In the genomic region with DNA sequence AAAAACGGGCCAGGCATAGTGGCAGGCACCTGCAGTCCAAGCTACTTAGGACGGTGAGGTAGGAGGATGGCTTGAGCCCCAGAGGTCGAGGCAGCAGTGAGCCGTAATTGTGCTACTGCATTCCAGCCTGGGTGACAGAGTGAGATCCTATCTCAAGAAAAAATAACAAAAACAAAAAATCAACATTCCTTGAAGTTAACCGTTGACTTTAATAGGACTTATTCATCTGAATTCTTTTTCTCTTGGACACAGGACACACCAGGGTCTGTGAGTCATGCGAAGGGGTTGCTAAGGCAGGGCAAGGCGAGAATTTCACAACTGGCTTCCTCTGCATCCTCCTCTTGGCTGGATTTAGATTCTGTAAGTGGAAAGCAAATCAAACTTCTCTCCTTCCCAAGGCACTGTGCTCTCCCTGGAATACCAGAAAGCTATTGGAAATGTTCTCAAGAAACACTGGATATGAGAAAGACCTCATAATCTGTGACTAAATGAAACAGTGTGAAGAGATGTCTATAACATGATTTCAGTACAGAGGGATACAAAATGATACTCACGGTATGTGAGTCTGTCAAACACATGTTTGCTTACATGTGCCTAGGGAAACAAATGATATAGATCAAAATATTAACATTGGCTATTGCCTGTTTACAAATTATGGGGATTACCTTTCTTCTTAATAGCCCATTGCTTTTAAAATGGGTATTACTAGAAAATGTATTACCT, we compare ENCODE assay signal across 1 cellular context.
TF ChIP-seq lines count a peak whose summit lies in the region.

No MANE protein-coding gene starts in this region.

TF ChIP-seq in GM12878, 131 proteins besides CTCF, POLR2A, EP300 and RAD21 (continued from another document):
- TF ChIP-seq ZBTB40 (IDR thresholded peaks at IDR 0.05; ENCODE audit: borderline replicate concordance) (no peak), NFXL1 (IDR thresholded peaks at IDR 0.05; ENCODE audit: borderline replicate concordance) (no peak), SMC3 (IDR thresholded peaks at IDR 0.05; ENCODE audit: borderline replicate concordance, low read length) (no peak), PKNOX1 (IDR thresholded peaks at IDR 0.05) (no peak), MTA3 (IDR thresholded peaks at IDR 0.05; ENCODE audit: borderline replicate concordance, low read length) (no peak), SP1 (IDR thresholded peaks at IDR 0.05; ENCODE audit: low read depth, low read length) (no peak), MEF2A (IDR thresholded peaks at IDR 0.05; ENCODE audit: insufficient read depth, low read depth, low read length) (no peak), RCOR1 (conservative IDR thresholded peaks at IDR 0.05; ENCODE audit: low read depth, low read length) (no peak), IKZF2 (IDR thresholded peaks at IDR 0.05) (no peak), CHD1 (IDR thresholded peaks at IDR 0.05; ENCODE audit: low read depth, low read length) (no peak)
- TF ChIP-seq, protein P1, sequence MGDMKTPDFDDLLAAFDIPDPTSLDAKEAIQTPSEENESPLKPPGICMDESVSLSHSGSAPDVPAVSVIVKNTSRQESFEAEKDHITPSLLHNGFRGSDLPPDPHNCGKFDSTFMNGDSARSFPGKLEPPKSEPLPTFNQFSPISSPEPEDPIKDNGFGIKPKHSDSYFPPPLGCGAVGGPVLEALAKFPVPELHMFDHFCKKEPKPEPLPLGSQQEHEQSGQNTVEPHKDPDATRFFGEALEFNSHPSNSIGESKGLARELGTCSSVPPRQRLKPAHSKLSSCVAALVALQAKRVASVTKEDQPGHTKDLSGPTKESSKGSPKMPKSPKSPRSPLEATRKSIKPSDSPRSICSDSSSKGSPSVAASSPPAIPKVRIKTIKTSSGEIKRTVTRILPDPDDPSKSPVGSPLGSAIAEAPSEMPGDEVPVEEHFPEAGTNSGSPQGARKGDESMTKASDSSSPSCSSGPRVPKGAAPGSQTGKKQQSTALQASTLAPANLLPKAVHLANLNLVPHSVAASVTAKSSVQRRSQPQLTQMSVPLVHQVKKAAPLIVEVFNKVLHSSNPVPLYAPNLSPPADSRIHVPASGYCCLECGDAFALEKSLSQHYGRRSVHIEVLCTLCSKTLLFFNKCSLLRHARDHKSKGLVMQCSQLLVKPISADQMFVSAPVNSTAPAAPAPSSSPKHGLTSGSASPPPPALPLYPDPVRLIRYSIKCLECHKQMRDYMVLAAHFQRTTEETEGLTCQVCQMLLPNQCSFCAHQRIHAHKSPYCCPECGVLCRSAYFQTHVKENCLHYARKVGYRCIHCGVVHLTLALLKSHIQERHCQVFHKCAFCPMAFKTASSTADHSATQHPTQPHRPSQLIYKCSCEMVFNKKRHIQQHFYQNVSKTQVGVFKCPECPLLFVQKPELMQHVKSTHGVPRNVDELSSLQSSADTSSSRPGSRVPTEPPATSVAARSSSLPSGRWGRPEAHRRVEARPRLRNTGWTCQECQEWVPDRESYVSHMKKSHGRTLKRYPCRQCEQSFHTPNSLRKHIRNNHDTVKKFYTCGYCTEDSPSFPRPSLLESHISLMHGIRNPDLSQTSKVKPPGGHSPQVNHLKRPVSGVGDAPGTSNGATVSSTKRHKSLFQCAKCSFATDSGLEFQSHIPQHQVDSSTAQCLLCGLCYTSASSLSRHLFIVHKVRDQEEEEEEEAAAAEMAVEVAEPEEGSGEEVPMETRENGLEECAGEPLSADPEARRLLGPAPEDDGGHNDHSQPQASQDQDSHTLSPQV (IDR thresholded peaks at IDR 0.05) = no peak
- TF ChIP-seq, protein P2, sequence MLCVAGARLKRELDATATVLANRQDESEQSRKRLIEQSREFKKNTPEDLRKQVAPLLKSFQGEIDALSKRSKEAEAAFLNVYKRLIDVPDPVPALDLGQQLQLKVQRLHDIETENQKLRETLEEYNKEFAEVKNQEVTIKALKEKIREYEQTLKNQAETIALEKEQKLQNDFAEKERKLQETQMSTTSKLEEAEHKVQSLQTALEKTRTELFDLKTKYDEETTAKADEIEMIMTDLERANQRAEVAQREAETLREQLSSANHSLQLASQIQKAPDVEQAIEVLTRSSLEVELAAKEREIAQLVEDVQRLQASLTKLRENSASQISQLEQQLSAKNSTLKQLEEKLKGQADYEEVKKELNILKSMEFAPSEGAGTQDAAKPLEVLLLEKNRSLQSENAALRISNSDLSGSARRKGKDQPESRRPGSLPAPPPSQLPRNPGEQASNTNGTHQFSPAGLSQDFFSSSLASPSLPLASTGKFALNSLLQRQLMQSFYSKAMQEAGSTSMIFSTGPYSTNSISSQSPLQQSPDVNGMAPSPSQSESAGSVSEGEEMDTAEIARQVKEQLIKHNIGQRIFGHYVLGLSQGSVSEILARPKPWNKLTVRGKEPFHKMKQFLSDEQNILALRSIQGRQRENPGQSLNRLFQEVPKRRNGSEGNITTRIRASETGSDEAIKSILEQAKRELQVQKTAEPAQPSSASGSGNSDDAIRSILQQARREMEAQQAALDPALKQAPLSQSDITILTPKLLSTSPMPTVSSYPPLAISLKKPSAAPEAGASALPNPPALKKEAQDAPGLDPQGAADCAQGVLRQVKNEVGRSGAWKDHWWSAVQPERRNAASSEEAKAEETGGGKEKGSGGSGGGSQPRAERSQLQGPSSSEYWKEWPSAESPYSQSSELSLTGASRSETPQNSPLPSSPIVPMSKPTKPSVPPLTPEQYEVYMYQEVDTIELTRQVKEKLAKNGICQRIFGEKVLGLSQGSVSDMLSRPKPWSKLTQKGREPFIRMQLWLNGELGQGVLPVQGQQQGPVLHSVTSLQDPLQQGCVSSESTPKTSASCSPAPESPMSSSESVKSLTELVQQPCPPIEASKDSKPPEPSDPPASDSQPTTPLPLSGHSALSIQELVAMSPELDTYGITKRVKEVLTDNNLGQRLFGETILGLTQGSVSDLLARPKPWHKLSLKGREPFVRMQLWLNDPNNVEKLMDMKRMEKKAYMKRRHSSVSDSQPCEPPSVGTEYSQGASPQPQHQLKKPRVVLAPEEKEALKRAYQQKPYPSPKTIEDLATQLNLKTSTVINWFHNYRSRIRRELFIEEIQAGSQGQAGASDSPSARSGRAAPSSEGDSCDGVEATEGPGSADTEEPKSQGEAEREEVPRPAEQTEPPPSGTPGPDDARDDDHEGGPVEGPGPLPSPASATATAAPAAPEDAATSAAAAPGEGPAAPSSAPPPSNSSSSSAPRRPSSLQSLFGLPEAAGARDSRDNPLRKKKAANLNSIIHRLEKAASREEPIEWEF (IDR thresholded peaks at IDR 0.05; ENCODE audit: insufficient replicate concordance, low read depth, low read length) = no peak
- TF ChIP-seq, protein P3, sequence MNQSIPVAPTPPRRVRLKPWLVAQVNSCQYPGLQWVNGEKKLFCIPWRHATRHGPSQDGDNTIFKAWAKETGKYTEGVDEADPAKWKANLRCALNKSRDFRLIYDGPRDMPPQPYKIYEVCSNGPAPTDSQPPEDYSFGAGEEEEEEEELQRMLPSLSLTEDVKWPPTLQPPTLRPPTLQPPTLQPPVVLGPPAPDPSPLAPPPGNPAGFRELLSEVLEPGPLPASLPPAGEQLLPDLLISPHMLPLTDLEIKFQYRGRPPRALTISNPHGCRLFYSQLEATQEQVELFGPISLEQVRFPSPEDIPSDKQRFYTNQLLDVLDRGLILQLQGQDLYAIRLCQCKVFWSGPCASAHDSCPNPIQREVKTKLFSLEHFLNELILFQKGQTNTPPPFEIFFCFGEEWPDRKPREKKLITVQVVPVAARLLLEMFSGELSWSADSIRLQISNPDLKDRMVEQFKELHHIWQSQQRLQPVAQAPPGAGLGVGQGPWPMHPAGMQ (IDR thresholded peaks at IDR 0.05; ENCODE audit: borderline replicate concordance) = no peak
TF ChIP-seq in GM12878: peak in this region for 0.
